Comparison of ENCODE assay signal across 32 cellular contexts in the genomic region with DNA sequence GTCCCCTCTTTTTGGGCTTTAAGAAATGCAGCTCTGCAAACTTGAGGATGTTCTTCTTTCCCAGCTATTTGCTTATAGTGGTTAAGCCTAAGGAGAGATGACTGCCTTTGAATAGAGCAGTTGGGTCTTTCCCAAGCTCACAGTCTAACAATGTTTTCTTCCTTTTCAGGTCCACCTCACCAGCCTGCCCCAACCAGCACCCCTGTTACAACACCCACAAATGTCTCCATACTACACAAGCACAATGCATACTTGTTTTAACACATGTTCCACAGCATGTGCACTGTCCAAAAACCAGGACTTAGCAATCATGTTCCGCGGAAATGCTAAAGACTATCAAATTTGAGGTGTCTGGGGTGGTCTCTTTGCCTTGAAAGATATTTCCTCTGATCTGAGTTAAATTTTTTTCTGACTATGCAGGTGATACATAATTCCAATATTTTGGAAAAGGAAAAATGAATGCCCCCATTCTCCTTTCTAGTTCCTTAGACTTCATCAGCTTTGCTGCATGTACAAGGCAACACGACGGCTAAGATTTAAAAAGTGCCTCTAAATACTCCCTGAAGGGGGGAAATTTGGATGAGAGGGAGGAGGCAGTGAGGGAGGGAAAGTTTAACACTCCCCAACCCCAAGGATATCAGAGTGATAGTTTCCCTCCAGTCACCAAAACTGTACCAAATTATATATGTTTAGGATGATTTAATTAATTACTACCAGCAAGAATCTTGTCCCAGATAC. TPM values are rescaled to one million over a fixed set of nuclear protein-coding genes. Genes with fewer than 3 reads are reported as not detected.
"Had no signal": no experiment of that assay in that cellular context is flagged by ENCODE, and none has a peak within 500 bp of the region (broad histone marks: within the 10 kb centered on the region; RNA-seq: fewer than 3 reads in every experiment).

No MANE protein-coding gene starts in this region.

- H2AFZ ChIP-seq: neural progenitor cell had no signal

- DNase-seq: natural killer cell; occipital lobe; pancreas; right cardiac atrium; right lobe of liver; sigmoid colon; small intestine; stimulated activated CD4-positive, alpha-beta T cell treated with anti-CD3 and anti-CD28 coated beads, Interleukin-15, amount 100 ng/mL, for 24 hours; stimulated activated CD4-positive, alpha-beta T cell treated with anti-CD3 and anti-CD28 coated beads, Interleukin-2, amount 100 ng/mL, for 24 hours; stimulated activated CD4-positive, alpha-beta T cell treated with anti-CD3 and anti-CD28 coated beads, Interleukin-2, amount 100 ng/mL, for 48 hours; stimulated activated CD4-positive, alpha-beta T cell treated with anti-CD3 and anti-CD28 coated beads, Interleukin-4, amount 100 ng/mL, for 24 hours; stimulated activated naive B cell treated with anti-CD40 and anti-IgM and Interleukin-4, amounts not matched to agents 10 μg/mL and 1 μg/mL and 100 μg/mL, for 72 hours; stimulated activated naive CD4-positive, alpha-beta T cell treated with Interleukin-2 at 50 U/mL for 16 hours; stomach; thyroid gland; trophoblast cell; upper lobe of left lung had no signal

- H3K27ac ChIP-seq: neural progenitor cell, pancreas, prostate gland, right lobe of liver, sigmoid colon, stomach, thoracic aorta, thyroid gland, tibial nerve, upper lobe of left lung, vagina had no signal

- H3K9me3 ChIP-seq: pancreas, prostate gland, right lobe of liver, sigmoid colon, thoracic aorta, thyroid gland, tibial nerve, upper lobe of left lung, vagina had no signal

- ATAC-seq: natural killer cell; pancreas; right cardiac atrium; right lobe of liver; stimulated activated effector memory CD8-positive, alpha-beta T cell treated with anti-CD3 and anti-CD28 coated beads, Interleukin-12 subunit alpha, Interleukin-12 subunit beta, amount 100 ng/mL, for 72 hours; stimulated activated naive B cell treated with anti-CD40 and anti-IgM and Interleukin-4, amounts not matched to agents 10 μg/mL and 1 μg/mL and 100 μg/mL, for 72 hours had no signal

- H3K9me3 Mint-ChIP-seq: natural killer cell; stimulated activated effector memory CD8-positive, alpha-beta T cell treated with anti-CD3 and anti-CD28 coated beads, Interleukin-12 subunit alpha, Interleukin-12 subunit beta, amount 100 ng/mL, for 72 hours; stimulated activated naive B cell treated with anti-CD40 and anti-IgM and Interleukin-4, amounts not matched to agents 10 μg/mL and 1 μg/mL and 100 μg/mL, for 72 hours had no signal

- H3K27ac Mint-ChIP-seq: natural killer cell; nephron; neural progenitor cell; stimulated activated effector memory CD8-positive, alpha-beta T cell treated with anti-CD3 and anti-CD28 coated beads, Interleukin-12 subunit alpha, Interleukin-12 subunit beta, amount 100 ng/mL, for 72 hours; stimulated activated naive B cell treated with anti-CD40 and anti-IgM and Interleukin-4, amounts not matched to agents 10 μg/mL and 1 μg/mL and 100 μg/mL, for 72 hours; stimulated activated naive CD8-positive, alpha-beta T cell treated with anti-CD3 and anti-CD28 coated beads, Interleukin-15, Interleukin-2, amounts not matched to agents 100 ng/mL and 50 ng/mL, for 24 hours had no signal

- FAIRE-seq: pancreas, small intestine, urothelium cell line had no signal

- H3K4me3 ChIP-seq: neural progenitor cell, pancreas, prostate gland, right lobe of liver, sigmoid colon, stomach, thoracic aorta, thyroid gland, tibial nerve, upper lobe of left lung, vagina had no signal

- H3K36me3 ChIP-seq: neural progenitor cell, pancreas, prostate gland, right lobe of liver, sigmoid colon, stomach, thoracic aorta, thyroid gland, tibial nerve, upper lobe of left lung, vagina had no signal

- H3K4me3 Mint-ChIP-seq: natural killer cell; nephron; neural progenitor cell; stimulated activated effector memory CD8-positive, alpha-beta T cell treated with anti-CD3 and anti-CD28 coated beads, Interleukin-12 subunit alpha, Interleukin-12 subunit beta, amount 100 ng/mL, for 72 hours; stimulated activated naive B cell treated with anti-CD40 and anti-IgM and Interleukin-4, amounts not matched to agents 10 μg/mL and 1 μg/mL and 100 μg/mL, for 72 hours; stimulated activated naive CD8-positive, alpha-beta T cell treated with anti-CD3 and anti-CD28 coated beads, Interleukin-15, Interleukin-2, amounts not matched to agents 100 ng/mL and 50 ng/mL, for 24 hours had no signal

- H3K4me1 Mint-ChIP-seq: neural progenitor cell had no signal

- H3K36me3 Mint-ChIP-seq: natural killer cell; neural progenitor cell; stimulated activated effector memory CD8-positive, alpha-beta T cell treated with anti-CD3 and anti-CD28 coated beads, Interleukin-12 subunit alpha, Interleukin-12 subunit beta, amount 100 ng/mL, for 72 hours had no signal

- H3K4me2 ChIP-seq: neural progenitor cell had no signal

- H3K9ac ChIP-seq: neural progenitor cell had no signal

- H3K4me1 ChIP-seq: neural progenitor cell, pancreas, prostate gland, right lobe of liver, vagina had no signal

RNA-seq across cellular contexts. Expression of a gene that starts 6.6 kb away (rescaled TPM):
- total RNA-seq: natural killer cell, occipital lobe, osteoblast, pulmonary artery endothelial cell, right cardiac atrium, right lobe of liver, sigmoid colon, skeletal muscle tissue, stomach, temporal lobe, thoracic aorta, thyroid gland, tibial nerve, upper lobe of left lung, vagina had no signal
- polyA plus RNA-seq: neural cell, pancreas, right cardiac atrium, small intestine, stomach had no signal

RNA-seq across cellular contexts. Expression of a gene that starts 22.7 kb away (rescaled TPM):
- total RNA-seq: natural killer cell, occipital lobe, pancreas, prostate gland, pulmonary artery endothelial cell, right cardiac atrium, right lobe of liver, sigmoid colon, skeletal muscle tissue, stomach, temporal lobe, thoracic aorta, thyroid gland, upper lobe of left lung, ureter, vagina had no signal
- polyA plus RNA-seq: neural cell, pancreas, right cardiac atrium, sigmoid colon, small intestine, stomach had no signal

RNA-seq across cellular contexts. Expression of a gene that starts 40.9 kb away (rescaled TPM):
- total RNA-seq: natural killer cell, occipital lobe, pancreas, prostate gland, pulmonary artery endothelial cell, right cardiac atrium, right lobe of liver, sigmoid colon, stomach, temporal lobe, thoracic aorta, thyroid gland, upper lobe of left lung, vagina had no signal
- polyA plus RNA-seq: neural cell, pancreas, right cardiac atrium, sigmoid colon, stomach had no signal

RNA-seq across cellular contexts. Expression of a gene that starts 42.7 kb away (rescaled TPM):
- total RNA-seq: natural killer cell, occipital lobe, pancreas, pulmonary artery endothelial cell, right cardiac atrium, right lobe of liver, sigmoid colon, stomach, temporal lobe, thoracic aorta, thyroid gland, upper lobe of left lung, vagina had no signal
- polyA plus RNA-seq: neural cell, pancreas, right cardiac atrium, sigmoid colon, small intestine, stomach had no signal

RNA-seq across cellular contexts. Expression of a gene that starts 52.9 kb away (rescaled TPM):
- total RNA-seq: natural killer cell, occipital lobe, pulmonary artery endothelial cell, right cardiac atrium, right lobe of liver, sigmoid colon, stomach, temporal lobe, thoracic aorta, thyroid gland, upper lobe of left lung, vagina had no signal
- polyA plus RNA-seq: neural cell, right cardiac atrium, sigmoid colon, small intestine, stomach had no signal
